In genomic region chr19:40273469-40274360, GRCh38 we compare ENCODE assay signal across 13 cellular contexts. TPM values are rescaled to one million over a fixed set of nuclear protein-coding genes. Genes with fewer than 3 reads are reported as not detected.
DNase-seq lines count a peak whose midpoint lies in the region; ATAC-seq and TF ChIP-seq lines count a peak whose summit lies in the region.
"Had no signal": no experiment of that assay in that cellular context is flagged by ENCODE, and none has a peak within 500 bp of the region (broad histone marks: within the 10 kb centered on the region; RNA-seq: fewer than 3 reads in every experiment).

No MANE protein-coding gene starts in this region.

- no peaks in the 10 kb centered on the region for H3K9me2 ChIP-seq in SU-DHL-6 (replicated peaks; ENCODE audit: insufficient read depth, low read length)

- peak overlapping the region; percentile 29; the same call in 1 of the 2 replicates for H3K9ac ChIP-seq in SU-DHL-6 (ENCODE audit: low read length)

- H3K27ac Mint-ChIP-seq in activated CD4-positive, alpha-beta T cell treated with anti-CD3 and anti-CD28 coated beads, Interleukin-2, amount 10 ng/mL, durations not matched to agents 24 days and 14 days = peak overlapping the region; percentile 67
- peak overlapping the region; percentile 86 for H3K27ac Mint-ChIP-seq in progenitor cell of endocrine pancreas

- H3K36me3 ChIP-seq in SU-DHL-6 (ENCODE audit: low read length) (no peaks in the 10 kb centered on the region), cardiac muscle cell (no peaks in the 10 kb centered on the region)

- peaks cover 89% of the 10 kb centered on the region for H3K79me2 ChIP-seq in SU-DHL-6 (ENCODE audit: insufficient read depth, low read length)

- no peak for ATAC-seq in left lobe of liver

- TF ChIP-seq CTCF in SU-DHL-6 (IDR thresholded peaks at IDR 0.05; ENCODE audit: insufficient read depth, low read length, poor library complexity, severe bottlenecking) = no peak
- TF ChIP-seq CTCF in cardiac muscle cell (IDR thresholded peaks at IDR 0.05; ENCODE audit: low read depth, low read length) = no peak
- no peak for TF ChIP-seq CTCF in progenitor cell of endocrine pancreas (IDR thresholded peaks at IDR 0.05; ENCODE audit: unreplicated experiment)

- H3F3A ChIP-seq in SU-DHL-6 (ENCODE audit: insufficient read depth) = no peaks in the 10 kb centered on the region

- no peaks in the 10 kb centered on the region for H3K27me3 Mint-ChIP-seq in activated CD4-positive, alpha-beta T cell treated with anti-CD3 and anti-CD28 coated beads, Interleukin-2, amount 10 ng/mL, durations not matched to agents 24 days and 14 days
- no peaks in the 10 kb centered on the region for H3K27me3 Mint-ChIP-seq in progenitor cell of endocrine pancreas

- no peaks in the 10 kb centered on the region for H3K9me3 Mint-ChIP-seq in activated CD4-positive, alpha-beta T cell treated with anti-CD3 and anti-CD28 coated beads, Interleukin-2, amount 10 ng/mL, durations not matched to agents 24 days and 14 days
- H3K9me3 Mint-ChIP-seq in progenitor cell of endocrine pancreas (ENCODE audit: low read depth) = no peaks in the 10 kb centered on the region

- peak overlapping the region; percentile 52 for H3K4me3 Mint-ChIP-seq in activated CD4-positive, alpha-beta T cell treated with anti-CD3 and anti-CD28 coated beads, Interleukin-2, amount 10 ng/mL, durations not matched to agents 24 days and 14 days
- H3K4me3 Mint-ChIP-seq in progenitor cell of endocrine pancreas (ENCODE audit: low read depth) = no peak overlapping the region

- no peaks in the 10 kb centered on the region for H3K9me3 ChIP-seq in SU-DHL-6 (ENCODE audit: insufficient read depth, low read length)
- H3K9me3 ChIP-seq in cardiac muscle cell (ENCODE audit: low read depth) = no peaks in the 10 kb centered on the region
- H3K9me3 ChIP-seq: A549 had no signal

- intact Hi-C loops in activated CD4-positive, alpha-beta T cell treated with anti-CD3 and anti-CD28 coated beads, Interleukin-2, amount 10 ng/mL, durations not matched to agents 24 days and 14 days (cut with micrococcal nuclease) = no loop called here

- no peak overlapping the region for H3K4me3 ChIP-seq in SU-DHL-6 (ENCODE audit: insufficient read depth, low read length, poor library complexity, severe bottlenecking)
- no peak overlapping the region for H3K4me3 ChIP-seq in cardiac muscle cell
- H3K4me3 ChIP-seq: A549 had no signal

- H3K4me2 ChIP-seq in SU-DHL-6 (ENCODE audit: low read depth, low read length, poor library complexity, severe bottlenecking) = no peak overlapping the region
- H3K4me2 ChIP-seq: A549 had no signal

- H3K27ac ChIP-seq in SU-DHL-6 (ENCODE audit: low read depth, low read length) (no peak overlapping the region), cardiac muscle cell (peak overlapping the region; percentile 23)
- H3K27ac ChIP-seq: A549 had no signal

- no peaks in the 10 kb centered on the region for H3K4me1 ChIP-seq in cardiac muscle cell (ENCODE audit: low read depth)
- H3K4me1 ChIP-seq: A549 had no signal

- no peak for DNase-seq in activated CD4-positive, alpha-beta T cell treated with anti-CD3 and anti-CD28 coated beads, Interleukin-2, amount 10 ng/mL, durations not matched to agents 24 days and 14 days
- DNase-seq in activated CD4-positive, alpha-beta T cell treated with anti-CD3 and anti-CD28 coated beads for 4 hours = no peak
- DNase-seq in cardiac muscle cell (ENCODE audit: low read depth in 1 of 2, low spot score in 1 of 2) (no peak), progenitor cell of endocrine pancreas (ENCODE audit: low spot score, unreplicated experiment) (no peak), HK-2 (ENCODE audit: unreplicated experiment) (no peak), left lobe of liver (ENCODE audit: low spot score) (no peak), NCI-H82 treated with DMSO at 0.1 percent for 48 hours (lab: John Stamatoyannopoulos, UW; ENCODE audit: unreplicated experiment) (no peak)
- DNase-seq: NCI-H1092, NCI-H510A treated with DMSO at 0.1 percent for 48 hours had no signal

- no peak overlapping the region for H2AFZ ChIP-seq in SU-DHL-6 (ENCODE audit: low read depth, low read length, severe bottlenecking)

- H4K20me1 ChIP-seq in SU-DHL-6 (ENCODE audit: low read depth, low read length) = no peaks in the 10 kb centered on the region; the same call in 1 of the 2 replicates

- H3K36me3 Mint-ChIP-seq in activated CD4-positive, alpha-beta T cell treated with anti-CD3 and anti-CD28 coated beads, Interleukin-2, amount 10 ng/mL, durations not matched to agents 24 days and 14 days (ENCODE audit: low read depth) = peaks cover 7% of the 10 kb centered on the region
- peaks cover 1% of the 10 kb centered on the region for H3K36me3 Mint-ChIP-seq in progenitor cell of endocrine pancreas (ENCODE audit: insufficient read depth)

- H3K27me3 ChIP-seq in SU-DHL-6 (ENCODE audit: low read length) (no peaks in the 10 kb centered on the region), cardiac muscle cell (no peaks in the 10 kb centered on the region)

- peaks cover 40% of the 10 kb centered on the region for H3K4me1 Mint-ChIP-seq in activated CD4-positive, alpha-beta T cell treated with anti-CD3 and anti-CD28 coated beads, Interleukin-2, amount 10 ng/mL, durations not matched to agents 24 days and 14 days
- H3K4me1 Mint-ChIP-seq in progenitor cell of endocrine pancreas (ENCODE audit: low read depth) = peaks cover 13% of the 10 kb centered on the region

RNA-seq across cellular contexts. Expression of gene AKT2, which starts 11.4 kb away (rescaled TPM):
- total RNA-seq in activated CD4-positive, alpha-beta T cell treated with anti-CD3 and anti-CD28 coated beads, Interleukin-2, amount 10 ng/mL, durations not matched to agents 24 days and 14 days = 160 and 163 TPM in 2 replicates
- total RNA-seq in cardiac muscle cell (119 and 193 TPM in 2 replicates), progenitor cell of endocrine pancreas (200 TPM in 2 replicates), left lobe of liver (140 TPM)
- 60.1 and 80.1 TPM in 2 replicates for polyA plus RNA-seq in cardiac muscle cell

RNA-seq across cellular contexts. Expression of gene CCNP, which starts 47.2 kb away (rescaled TPM):
- 0.19 and 0.28 TPM in 2 replicates for total RNA-seq in activated CD4-positive, alpha-beta T cell treated with anti-CD3 and anti-CD28 coated beads, Interleukin-2, amount 10 ng/mL, durations not matched to agents 24 days and 14 days
- total RNA-seq in cardiac muscle cell (0.21 TPM in 1 of 2 replicates, not detected in the other), progenitor cell of endocrine pancreas (0.50 and 0.78 TPM in 2 replicates), left lobe of liver (3.8 TPM)
- 0.31 TPM in 1 of 2 replicates, not detected in the other for polyA plus RNA-seq in cardiac muscle cell
- total RNA-seq: bronchial epithelial cell had no signal

RNA-seq across cellular contexts. Expression of gene TTC9B, which starts 55.5 kb away (rescaled TPM):
- total RNA-seq in activated CD4-positive, alpha-beta T cell treated with anti-CD3 and anti-CD28 coated beads, Interleukin-2, amount 10 ng/mL, durations not matched to agents 24 days and 14 days = not detected in 2 replicates
- total RNA-seq in cardiac muscle cell (not detected in 2 replicates), progenitor cell of endocrine pancreas (not detected in 2 replicates), left lobe of liver (not detected)
- 0.13 and 0.20 TPM in 2 replicates for polyA plus RNA-seq in cardiac muscle cell
- total RNA-seq: bronchial epithelial cell, fibroblast of lung had no signal
- polyA plus RNA-seq: A549, fibroblast of lung had no signal
